ENCODE assay signal across 16 cellular contexts in the genomic region with DNA sequence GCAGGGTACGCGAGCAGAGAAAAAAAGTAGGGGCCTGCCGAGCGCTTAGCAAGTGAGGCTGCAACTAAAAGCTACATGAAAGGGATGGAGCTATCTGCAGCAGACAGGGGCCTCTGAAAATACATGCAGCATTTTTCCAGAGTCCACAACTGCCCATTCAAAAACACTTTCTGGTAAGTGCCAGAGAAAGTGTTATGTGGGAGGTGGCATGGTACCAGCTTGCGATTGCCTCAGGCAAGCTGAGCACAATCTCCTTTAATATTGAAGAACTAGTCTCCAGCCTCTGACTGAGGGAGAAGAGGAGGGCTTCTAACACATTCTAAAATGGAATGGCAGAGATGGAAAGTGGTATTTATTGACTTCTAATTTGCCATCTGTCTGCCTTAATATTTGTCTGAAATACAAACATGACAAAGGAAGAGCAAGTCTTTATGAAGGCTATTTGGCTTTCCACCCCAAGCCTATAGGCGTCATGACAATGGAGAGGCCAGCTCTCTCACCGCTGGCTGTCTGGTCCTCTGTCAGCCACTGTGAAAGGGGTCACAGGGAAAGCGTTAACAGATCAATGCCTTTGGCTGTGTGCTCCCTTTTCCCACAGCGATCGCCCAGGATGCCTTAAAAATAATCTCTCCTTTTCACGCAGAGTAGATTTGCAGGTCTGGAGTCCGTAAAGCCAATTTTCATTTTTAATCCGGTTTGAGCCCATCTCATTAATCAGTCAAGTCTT.
DNase-seq lines count a peak whose midpoint lies in the region; ATAC-seq and TF ChIP-seq lines count a peak whose summit lies in the region.
"Had no signal": no experiment of that assay in that cellular context is flagged by ENCODE, and none has a peak within 500 bp of the region (broad histone marks: within the 10 kb centered on the region; RNA-seq: fewer than 3 reads in every experiment).

No MANE protein-coding gene starts in this region.

- H3K9ac ChIP-seq in Karpas-422 (ENCODE audit: low read length), result no peak overlapping the region
- H3K9ac ChIP-seq: parathyroid adenoma had no signal

- TF ChIP-seq CTCF in retinal pigment epithelial cell (conservative IDR thresholded peaks at IDR 0.05; ENCODE audit: low read depth, low read length), result no peak
- TF ChIP-seq CTCF in mucosa of descending colon (IDR thresholded peaks at IDR 0.05), result no peak
- TF ChIP-seq CTCF in upper lobe of right lung (IDR thresholded peaks at IDR 0.05), result no peak

- H2AFZ ChIP-seq in Karpas-422 (ENCODE audit: low read length), result no peak overlapping the region
- H2AFZ ChIP-seq: parathyroid adenoma had no signal

- no peak for DNase-seq in activated T-cell treated with anti-CD3 and anti-CD28 coated beads, Interleukin-2, amount 50 U/mL, for 72 hours
- no peak for DNase-seq in activated T-cell treated with anti-CD3 and anti-CD28 coated beads, Interleukin-2, amount 50 U/mL, for 4 hours
- DNase-seq in Karpas-422 (no peak), retinal pigment epithelial cell (ENCODE audit: low read depth) (peak; percentile 16), DMS153 (lab: John Stamatoyannopoulos, UW) (no peak), mucosa of descending colon (no peak), upper lobe of right lung (no peak)
- no peak for DNase-seq in activated naive CD8-positive, alpha-beta T cell treated with anti-CD3 and anti-CD28 coated beads, Interleukin-2, amount 10 ng/mL, durations not matched to agents 7 days and 5 days
- DNase-seq: activated effector memory CD4-positive, alpha-beta T cell treated with anti-CD3 and anti-CD28 coated beads, Interleukin-2, amount 50 U/mL, for 16 hours; H9; heart right ventricle; NCI-H2029 treated with DMSO at 0.1 percent for 48 hours; NCI-H526; stimulated activated CD4-positive, alpha-beta T cell treated with anti-CD3 and anti-CD28 coated beads, Interleukin-2, amount 100 ng/mL, for 48 hours had no signal

- H3K4me1 ChIP-seq in Karpas-422 (ENCODE audit: low read length) (peaks cover 85% of the 10 kb centered on the region), mucosa of descending colon (ENCODE audit: low read depth) (no peaks in the 10 kb centered on the region), upper lobe of right lung (no peaks in the 10 kb centered on the region)
- H3K4me1 ChIP-seq: ascending aorta, parathyroid adenoma had no signal

- H3K4me1 Mint-ChIP-seq in activated T-cell treated with anti-CD3 and anti-CD28 coated beads, Interleukin-2, amount 50 U/mL, for 72 hours (ENCODE audit: low read depth), result peaks cover 96% of the 10 kb centered on the region
- peaks cover 91% of the 10 kb centered on the region for H3K4me1 Mint-ChIP-seq in activated T-cell treated with anti-CD3 and anti-CD28 coated beads, Interleukin-2, amount 50 U/mL, for 4 hours (ENCODE audit: low read depth)
- H3K4me1 Mint-ChIP-seq in activated naive CD8-positive, alpha-beta T cell treated with anti-CD3 and anti-CD28 coated beads, Interleukin-2, amount 10 ng/mL, durations not matched to agents 7 days and 5 days, result peaks cover 81% of the 10 kb centered on the region

- H3K36me3 ChIP-seq in Karpas-422 (ENCODE audit: insufficient read depth, low read length) (no peaks in the 10 kb centered on the region), mucosa of descending colon (ENCODE audit: low read depth) (no peaks in the 10 kb centered on the region), upper lobe of right lung (no peaks in the 10 kb centered on the region)
- H3K36me3 ChIP-seq: ascending aorta had no signal

- H3K27ac Mint-ChIP-seq in activated T-cell treated with anti-CD3 and anti-CD28 coated beads, Interleukin-2, amount 50 U/mL, for 72 hours, result peak overlapping the region; percentile 64
- peak overlapping the region; percentile 86 for H3K27ac Mint-ChIP-seq in activated naive CD8-positive, alpha-beta T cell treated with anti-CD3 and anti-CD28 coated beads, Interleukin-2, amount 10 ng/mL, durations not matched to agents 7 days and 5 days
- H3K27ac Mint-ChIP-seq: H9 had no signal

- H3K27me3 ChIP-seq in Karpas-422 (ENCODE audit: low read length) (no peaks in the 10 kb centered on the region), upper lobe of right lung (no peaks in the 10 kb centered on the region)
- H3K27me3 ChIP-seq: ascending aorta had no signal

- H4K20me1 ChIP-seq in Karpas-422 (ENCODE audit: insufficient read depth, low read depth, low read length), result no peaks in the 10 kb centered on the region

- H3K4me3 ChIP-seq in Karpas-422 (ENCODE audit: low read length) (no peak overlapping the region), retinal pigment epithelial cell (ENCODE audit: low read length) (no peak overlapping the region), mucosa of descending colon (no peak overlapping the region), upper lobe of right lung (no peak overlapping the region)
- H3K4me3 ChIP-seq: ascending aorta, heart right ventricle had no signal

- no peak overlapping the region for H3K4me2 ChIP-seq in Karpas-422 (ENCODE audit: low read depth, low read length, poor library complexity, severe bottlenecking)

- no peaks in the 10 kb centered on the region for H3K79me2 ChIP-seq in Karpas-422 (ENCODE audit: low read length)
- H3K79me2 ChIP-seq: parathyroid adenoma had no signal

- POLR2A ChIA-PET in activated naive CD8-positive, alpha-beta T cell treated with anti-CD3 and anti-CD28 coated beads, Interleukin-2, amount 10 ng/mL, durations not matched to agents 7 days and 5 days (lab: Charles Lee), result interaction anchor here (1.0 to 9.5 kb wide), 6 partner anchors 9 to 106 kb away, joined by 3 to 133 read pairs (median 44); partner anchors contain the start of gene RASGRP1

- H3K36me3 Mint-ChIP-seq in activated T-cell treated with anti-CD3 and anti-CD28 coated beads, Interleukin-2, amount 50 U/mL, for 72 hours (ENCODE audit: insufficient read depth in 2 of 2), result no peaks in the 10 kb centered on the region
- H3K36me3 Mint-ChIP-seq in activated T-cell treated with anti-CD3 and anti-CD28 coated beads, Interleukin-2, amount 50 U/mL, for 4 hours (ENCODE audit: insufficient read depth), result no peaks in the 10 kb centered on the region
- H3K36me3 Mint-ChIP-seq in activated naive CD8-positive, alpha-beta T cell treated with anti-CD3 and anti-CD28 coated beads, Interleukin-2, amount 10 ng/mL, durations not matched to agents 7 days and 5 days, result peaks cover 18% of the 10 kb centered on the region

- peaks cover 1 to 2% of the 10 kb centered on the region in 2 donors for H3K9me3 Mint-ChIP-seq in activated T-cell treated with anti-CD3 and anti-CD28 coated beads, Interleukin-2, amount 50 U/mL, for 72 hours
- peaks cover 6% of the 10 kb centered on the region for H3K9me3 Mint-ChIP-seq in activated T-cell treated with anti-CD3 and anti-CD28 coated beads, Interleukin-2, amount 50 U/mL, for 4 hours
- no peaks in the 10 kb centered on the region for H3K9me3 Mint-ChIP-seq in activated naive CD8-positive, alpha-beta T cell treated with anti-CD3 and anti-CD28 coated beads, Interleukin-2, amount 10 ng/mL, durations not matched to agents 7 days and 5 days
- H3K9me3 Mint-ChIP-seq: H9 had no signal

- H3K9me2 ChIP-seq in Karpas-422 (replicated peaks; ENCODE audit: insufficient read depth, low read length), result no peaks in the 10 kb centered on the region

- no peak overlapping the region for H3K4me3 Mint-ChIP-seq in activated T-cell treated with anti-CD3 and anti-CD28 coated beads, Interleukin-2, amount 50 U/mL, for 72 hours
- H3K4me3 Mint-ChIP-seq in activated T-cell treated with anti-CD3 and anti-CD28 coated beads, Interleukin-2, amount 50 U/mL, for 4 hours, result no peak overlapping the region
- no peak overlapping the region for H3K4me3 Mint-ChIP-seq in activated naive CD8-positive, alpha-beta T cell treated with anti-CD3 and anti-CD28 coated beads, Interleukin-2, amount 10 ng/mL, durations not matched to agents 7 days and 5 days
- H3K4me3 Mint-ChIP-seq: H9 had no signal

- H3K9me3 ChIP-seq in Karpas-422 (ENCODE audit: low read length) (no peaks in the 10 kb centered on the region), mucosa of descending colon (no peaks in the 10 kb centered on the region), upper lobe of right lung (no peaks in the 10 kb centered on the region)
- H3K9me3 ChIP-seq: ascending aorta, heart right ventricle had no signal

- H3K27ac ChIP-seq in Karpas-422 (ENCODE audit: low read length) (peak overlapping the region; percentile 36), upper lobe of right lung (no peak overlapping the region)
- H3K27ac ChIP-seq: ascending aorta, heart right ventricle, parathyroid adenoma had no signal

- intact Hi-C loops in mucosa of descending colon (cut with DNase I, micrococcal nuclease), result no loop called here
- intact Hi-C loops in upper lobe of right lung (cut with DNase I), result no loop called here

- H3K27me3 Mint-ChIP-seq in activated T-cell treated with anti-CD3 and anti-CD28 coated beads, Interleukin-2, amount 50 U/mL, for 72 hours (ENCODE audit: low read depth), result no peaks in the 10 kb centered on the region
- no peaks in the 10 kb centered on the region for H3K27me3 Mint-ChIP-seq in activated T-cell treated with anti-CD3 and anti-CD28 coated beads, Interleukin-2, amount 50 U/mL, for 4 hours (ENCODE audit: low read depth)
- no peaks in the 10 kb centered on the region for H3K27me3 Mint-ChIP-seq in activated naive CD8-positive, alpha-beta T cell treated with anti-CD3 and anti-CD28 coated beads, Interleukin-2, amount 10 ng/mL, durations not matched to agents 7 days and 5 days

- no peak for ATAC-seq in activated T-cell treated with anti-CD3 and anti-CD28 coated beads, Interleukin-2, amount 50 U/mL, for 72 hours (replicated peaks in 1 of 2)
- no peak for ATAC-seq in activated T-cell treated with anti-CD3 and anti-CD28 coated beads, Interleukin-2, amount 50 U/mL, for 4 hours
- ATAC-seq in activated naive CD8-positive, alpha-beta T cell treated with anti-CD3 and anti-CD28 coated beads, Interleukin-2, amount 10 ng/mL, durations not matched to agents 7 days and 5 days (ENCODE audit: low read depth), result no peak
- ATAC-seq in mucosa of descending colon, result no peak
- no peak for ATAC-seq in upper lobe of right lung
- ATAC-seq: heart right ventricle had no signal
